Comparison of ENCODE assay signal across 16 cellular contexts in the genomic region with DNA sequence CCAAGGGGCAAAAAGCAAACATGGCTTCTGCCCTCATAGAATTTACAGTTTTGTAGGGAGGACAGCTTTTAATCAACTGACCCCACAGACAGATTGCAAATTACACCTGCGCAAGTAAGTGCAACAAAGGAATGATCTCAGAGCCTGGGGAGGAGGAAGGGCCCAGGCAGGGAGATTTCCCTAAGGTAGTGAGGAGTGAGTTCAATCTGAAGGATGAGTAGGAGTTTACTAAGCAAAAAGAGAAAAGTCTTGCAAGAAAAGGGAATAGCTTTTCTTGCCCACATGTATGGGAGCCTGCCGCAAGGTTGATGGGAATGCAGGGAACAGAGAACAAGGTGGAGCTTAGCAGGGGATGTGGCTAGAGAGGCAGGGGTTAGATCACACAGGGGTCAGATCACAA. TPM values are rescaled to one million over a fixed set of nuclear protein-coding genes. Genes with fewer than 3 reads are reported as not detected.
DNase-seq lines count a peak whose midpoint lies in the region; ATAC-seq and TF ChIP-seq lines count a peak whose summit lies in the region.
"Had no signal": no experiment of that assay in that cellular context is flagged by ENCODE, and none has a peak within 500 bp of the region (broad histone marks: within the 10 kb centered on the region; RNA-seq: fewer than 3 reads in every experiment).

No MANE protein-coding gene starts in this region.

- H3K9me3 Mint-ChIP-seq in activated naive CD4-positive, alpha-beta T cell treated with anti-CD3 and anti-CD28 coated beads for 36 hours, result no peaks in the 10 kb centered on the region
- no peaks in the 10 kb centered on the region for H3K9me3 Mint-ChIP-seq in type B pancreatic cell

- TF ChIP-seq CTCF in type B pancreatic cell (conservative IDR thresholded peaks at IDR 0.05), result no peak

- H3K4me3 ChIP-seq in SK-N-MC, result no peak overlapping the region
- H3K4me3 ChIP-seq: gastrocnemius medialis, lung, sigmoid colon, upper lobe of left lung had no signal

- intact Hi-C loops in activated naive CD4-positive, alpha-beta T cell treated with anti-CD3 and anti-CD28 coated beads for 36 hours (cut with micrococcal nuclease), result loop anchor here (5.0 kb wide), 1 partner anchor 142 kb away; no protein-coding TSS in a partner anchor

- no peak overlapping the region for H3K27ac Mint-ChIP-seq in activated naive CD4-positive, alpha-beta T cell treated with anti-CD3 and anti-CD28 coated beads for 36 hours
- H3K27ac Mint-ChIP-seq in type B pancreatic cell, result peak overlapping the region; percentile 94

- no peaks in the 10 kb centered on the region for H3K36me3 ChIP-seq in SK-N-MC (ENCODE audit: insufficient read depth, low read length)
- H3K36me3 ChIP-seq: gastrocnemius medialis, sigmoid colon, upper lobe of left lung had no signal

- peaks cover 34% of the 10 kb centered on the region for H3K4me1 Mint-ChIP-seq in activated naive CD4-positive, alpha-beta T cell treated with anti-CD3 and anti-CD28 coated beads for 36 hours (ENCODE audit: low read depth)
- H3K4me1 Mint-ChIP-seq in type B pancreatic cell (ENCODE audit: unreplicated experiment), result peaks cover 21% of the 10 kb centered on the region

- peak overlapping the region; percentile 26 for H3K9ac ChIP-seq in SK-N-MC (ENCODE audit: insufficient read length)

- no peak for ATAC-seq in HG03095 (IDR thresholded peaks at IDR 0.05; ENCODE audit: unreplicated experiment)
- ATAC-seq: gastrocnemius medialis had no signal

- CTCF ChIA-PET in activated naive CD4-positive, alpha-beta T cell treated with anti-CD3 and anti-CD28 coated beads for 36 hours (lab: Charles Lee), result interaction anchor here (0.6 to 10.3 kb wide), 15 partner anchors 10 to 94 kb away, joined by 3 to 193 read pairs (median 8); partner anchors contain the start of gene ARHGAP23

- DNase-seq in activated naive CD4-positive, alpha-beta T cell treated with anti-CD3 and anti-CD28 coated beads for 36 hours, result no peak
- no peak for DNase-seq in activated naive CD4-positive, alpha-beta T cell (lab: John Stamatoyannopoulos, UW)
- DNase-seq in SK-N-MC (ENCODE audit: low read depth, low spot score), result no peak
- DNase-seq in left kidney (ENCODE audit: low read depth, low spot score), result peak; percentile 32
- no peak for DNase-seq in type B pancreatic cell (ENCODE audit: extremely low spot score, unreplicated experiment)
- DNase-seq in SW480 (ENCODE audit: low spot score), result no peak
- DNase-seq in stimulated activated CD4-positive, alpha-beta T cell treated with anti-CD3 and anti-CD28 coated beads, Interleukin-4, amount 100 ng/mL, for 4 hours, result no peak
- DNase-seq: gastrocnemius medialis; NCI-H1417; sigmoid colon; stimulated activated CD4-positive, alpha-beta T cell treated with anti-CD3 and anti-CD28 coated beads, Interleukin-4, amount 100 ng/mL, for 24 hours had no signal

- H3K36me3 Mint-ChIP-seq in activated naive CD4-positive, alpha-beta T cell treated with anti-CD3 and anti-CD28 coated beads for 36 hours (ENCODE audit: low read depth), result no peaks in the 10 kb centered on the region
- H3K36me3 Mint-ChIP-seq in type B pancreatic cell, result peaks cover 4% of the 10 kb centered on the region

- no peak overlapping the region for H3K27ac ChIP-seq in SK-N-MC

- H3K4me3 Mint-ChIP-seq in activated naive CD4-positive, alpha-beta T cell treated with anti-CD3 and anti-CD28 coated beads for 36 hours, result peak overlapping the region; percentile 19
- peak overlapping the region; percentile 90 for H3K4me3 Mint-ChIP-seq in type B pancreatic cell

- no peaks in the 10 kb centered on the region for H3K9me3 ChIP-seq in SK-N-MC (ENCODE audit: low read depth, low read length)
- H3K9me3 ChIP-seq: gastrocnemius medialis, sigmoid colon, upper lobe of left lung had no signal

- no peaks in the 10 kb centered on the region for H3K27me3 Mint-ChIP-seq in activated naive CD4-positive, alpha-beta T cell treated with anti-CD3 and anti-CD28 coated beads for 36 hours (ENCODE audit: low read depth)
- no peaks in the 10 kb centered on the region for H3K27me3 Mint-ChIP-seq in type B pancreatic cell

RNA-seq across cellular contexts. Expression of gene SOCS7, which starts 1.6 kb away (rescaled TPM):
- total RNA-seq in activated naive CD4-positive, alpha-beta T cell treated with anti-CD3 and anti-CD28 coated beads for 36 hours, result 10 to 100 TPM; 22.1 to 25.1 TPM
- 25.8 and 33.0 TPM in 2 replicates for total RNA-seq in type B pancreatic cell (ENCODE audit: low replicate concordance)

RNA-seq across cellular contexts. Expression of gene GPR179, which starts 6.3 kb away (rescaled TPM):
- total RNA-seq in activated naive CD4-positive, alpha-beta T cell treated with anti-CD3 and anti-CD28 coated beads for 36 hours, result under 1 TPM; 0.02 to 0.07 TPM
- total RNA-seq in type B pancreatic cell (ENCODE audit: low replicate concordance), result 0.14 and 0.59 TPM in 2 replicates
- total RNA-seq: LHCN-M2; T-helper 1 cell treated with Interleukin-12 subunit alpha and Interleukin-12 subunit beta and Interleukin-4 antibody, amounts not matched to agents 30 ng/mL and 1 ng/mL, for 36 hours had no signal

RNA-seq across cellular contexts. Expression of gene MRPL45, which starts 53.1 kb away (rescaled TPM):
- total RNA-seq in activated naive CD4-positive, alpha-beta T cell treated with anti-CD3 and anti-CD28 coated beads for 36 hours, result 10 to 100 TPM; 55.5 to 60.8 TPM
- total RNA-seq in type B pancreatic cell (ENCODE audit: low replicate concordance), result 37.3 and 47.1 TPM in 2 replicates
